8 cellular contexts compared by ENCODE assay signal in genomic region chr19:56139847-56140582, GRCh38. TPM values are rescaled to one million over a fixed set of nuclear protein-coding genes. Genes with fewer than 3 reads are reported as not detected.
A peak's percentile ranks its signal among the peaks of the same experiment; 100 is the strongest.
DNase-seq lines count a peak whose midpoint lies in the region; ATAC-seq and TF ChIP-seq lines count a peak whose summit lies in the region.

No MANE protein-coding gene starts in this region.

- 39% methylated on average over 22 of the region's 22 CpGs for WGBS in liver
- WGBS in transverse colon (ENCODE audit: low coverage in 1 of 2), 2 donors, result 17 to 29% methylated on average over 7 to 19 of the region's 22 CpGs

- H3K4me1 ChIP-seq in HUES6 (ENCODE audit: control insufficient read depth, insufficient read depth, low read length) (peaks cover 37% of the 10 kb centered on the region), liver (ENCODE audit: control insufficient read depth in 4 of 4, insufficient read depth in 4 of 4, low read length in 3 of 4) (peaks cover 11 to 72% (median 69%) of the 10 kb centered on the region in 4 donors), transverse colon (peaks cover 0 to 54% (median 31%) of the 10 kb centered on the region in 4 donors)

- TF ChIP-seq CTCF in AG09309 (IDR thresholded peaks at IDR 0.05; ENCODE audit: control insufficient read depth, insufficient read depth, low read depth, low read length, missing control alignments) (no peak), liver (IDR thresholded peaks at IDR 0.05; ENCODE audit: low read depth, low read length, missing input control) (no peak), transverse colon (IDR thresholded peaks at IDR 0.05) (no peak)

- intact Hi-C loops in transverse colon (cut with DNase I; ENCODE audit: low total_unique reads), result no loop called here

- no peak for TF ChIP-seq RAD21 in liver (IDR thresholded peaks at IDR 0.05)

- peak overlapping the region; percentile 74 for H3K4me3 ChIP-seq in AG09309 (ENCODE audit: control insufficient read depth, low read depth, low read length)
- H3K4me3 ChIP-seq in HUES6 (ENCODE audit: low read depth, low read length), result peak overlapping the region; percentile 61
- peak overlapping the region; percentile 50 to 53 (median 52) for H3K4me3 ChIP-seq in liver (ENCODE audit: low read depth in 1 of 3, low read length in 3 of 3)
- H3K4me3 ChIP-seq in transverse colon, result peak overlapping the region; percentile 36 to 64 (median 54)

- ATAC-seq in GM19397 (IDR thresholded peaks at IDR 0.05; ENCODE audit: unreplicated experiment) (no peak), HG03469 (IDR thresholded peaks at IDR 0.05; ENCODE audit: unreplicated experiment) (no peak)

- H3K36me3 ChIP-seq in HUES6 (ENCODE audit: control insufficient read depth, insufficient read depth, low read length) (peaks cover 4% of the 10 kb centered on the region; the same call in 1 of the 2 replicates), liver (ENCODE audit: control insufficient read depth in 4 of 4, insufficient read depth in 3 of 4, low read depth in 1 of 4, low read length in 3 of 4) (no peaks in the 10 kb centered on the region), transverse colon (no peaks in the 10 kb centered on the region)

- no peaks in the 10 kb centered on the region for H3K9me3 ChIP-seq in HUES6 (ENCODE audit: control insufficient read depth, insufficient read depth, low read depth, low read length)
- no peaks in the 10 kb centered on the region for H3K9me3 ChIP-seq in liver (ENCODE audit: control insufficient read depth in 4 of 4, low read length in 3 of 4)
- H3K9me3 ChIP-seq in transverse colon, result no peaks in the 10 kb centered on the region

- no peak overlapping the region for H3K9ac ChIP-seq in HUES6 (ENCODE audit: low read length)
- H3K9ac ChIP-seq in liver (ENCODE audit: low read depth in 1 of 2, low read length in 2 of 2), result peak overlapping the region in 1 of 2 donors; percentile 50

- TF ChIP-seq POLR2A in transverse colon (IDR thresholded peaks at IDR 0.05), result peak; percentile 51

- DNase-seq in AG09309 (ENCODE audit: low read depth) (no peak), amniotic epithelial cell (ENCODE audit: low read depth) (peak; percentile 22), transverse colon (no peak), NCI-H187 treated with DMSO at 0.1 percent for 48 hours (lab: John Stamatoyannopoulos, UW) (no peak)

- H3K27ac ChIP-seq in HUES6 (ENCODE audit: low read depth, low read length) (no peak overlapping the region), liver (ENCODE audit: low read depth in 1 of 2, low read length in 2 of 2) (peak overlapping the region; percentile 72 to 90), transverse colon (peak overlapping the region; percentile 88 to 93 (median 91))

- in situ Hi-C loops in transverse colon (cut with MboI; ENCODE audit: low pct_ligation_motif_present in 1 of 4, low pct_unique_long_range_greater_than_20kb in 1 of 4, low sequenced_read_pairs in 3 of 4), result no loop called here

- H3K27me3 ChIP-seq in HUES6 (ENCODE audit: control insufficient read depth, insufficient read depth, low read length), result no peaks in the 10 kb centered on the region
- H3K27me3 ChIP-seq in liver (ENCODE audit: control insufficient read depth in 4 of 4, insufficient read depth in 4 of 4, low read length in 3 of 4), result no peaks in the 10 kb centered on the region
- no peaks in the 10 kb centered on the region for H3K27me3 ChIP-seq in transverse colon

- TF ChIP-seq EP300 in transverse colon (IDR thresholded peaks at IDR 0.05; ENCODE audit: low read depth), result no peak

TF ChIP-seq in liver, 16 proteins besides CTCF, POLR2A, EP300 and RAD21:
- no peak for TF ChIP-seq ZBTB33 (IDR thresholded peaks at IDR 0.05)
TF ChIP-seq in liver: peak in this region for 0.

RNA-seq across cellular contexts. Expression of gene ZNF444, which starts 1.1 kb away (rescaled TPM):
- 10 to 100 TPM; 16.0 to 26.1 TPM for total RNA-seq in liver
- 10 to 100 TPM in 1 of 2 donors, 1 to 10 TPM in 1; 6.1 to 30.4 TPM for polyA plus RNA-seq in liver
- 100 to 1,000 TPM in 1 of 4 donors, 10 to 100 TPM in 3; 20.7 to 148 (median 39.2) TPM for total RNA-seq in transverse colon

RNA-seq across cellular contexts. Expression of gene ZNF787, which starts 18.9 kb away (rescaled TPM):
- total RNA-seq in liver, result 10 to 100 TPM; 17.6 to 23.6 TPM
- 10 to 100 TPM in 1 of 2 donors, 1 to 10 TPM in 1; 2.9 to 20.1 TPM for polyA plus RNA-seq in liver
- total RNA-seq in transverse colon, result 10 to 100 TPM; 24.9 to 53.1 (median 27.4) TPM

RNA-seq across cellular contexts. Expression of gene GALP, which starts 35.8 kb away (rescaled TPM):
- total RNA-seq in liver (not detected), transverse colon (not detected)
- polyA plus RNA-seq in liver, result under 1 TPM; 0.08 to 0.63 TPM

RNA-seq across cellular contexts. Expression of gene ZSCAN5B, which starts 57.6 kb away (rescaled TPM):
- total RNA-seq in liver (under 1 TPM in 1 of 2 donors, not detected in 1; 0.08 TPM), transverse colon (not detected)
- not detected for polyA plus RNA-seq in liver
